8 cellular contexts compared by ENCODE assay signal in genomic region chr16:87324411-87325275, GRCh38. TPM values are rescaled to one million over a fixed set of nuclear protein-coding genes. Genes with fewer than 3 reads are reported as not detected.
DNase-seq lines count a peak whose midpoint lies in the region; ATAC-seq and TF ChIP-seq lines count a peak whose summit lies in the region.

No MANE protein-coding gene starts in this region.

- no peak overlapping the region for H3K4me2 ChIP-seq in OCI-LY3 (ENCODE audit: low read length)

- H3K27ac ChIP-seq in OCI-LY3 (ENCODE audit: low read length) (no peak overlapping the region), skeletal muscle tissue (ENCODE audit: low read depth, low read length) (no peak overlapping the region)

- H3K9ac ChIP-seq in OCI-LY3 (ENCODE audit: low read length), result no peak overlapping the region
- peak overlapping the region; percentile 1 to 62 (median 32) for H3K9ac ChIP-seq in skeletal muscle tissue (ENCODE audit: low read depth in 1 of 3, low read length in 3 of 3)

- H3K9me3 Mint-ChIP-seq in T-helper 2 cell treated with Interferon-gamma antibody and Interleukin-4, amounts not matched to agents 5 μg/mL and 100 μg/mL, for 36 hours, result no peaks in the 10 kb centered on the region
- H3K9me3 Mint-ChIP-seq in activated naive CD8-positive, alpha-beta T cell (ENCODE audit: low read depth), result no peaks in the 10 kb centered on the region

- H3K36me3 ChIP-seq in OCI-LY3 (replicated peaks; ENCODE audit: low read depth, low read length) (no peaks in the 10 kb centered on the region), skeletal muscle tissue (ENCODE audit: control insufficient read depth in 3 of 3, insufficient read depth in 3 of 3, low read length in 3 of 3) (peaks cover 18 to 25% (median 20%) of the 10 kb centered on the region in 3 donors)

- DNase-seq in T-helper 2 cell, result peak in 3 of 5 experiments; percentile 18 to 50 (median 24)
- no peak for DNase-seq in T-helper 2 cell treated with Interferon-gamma antibody and Interleukin-4, amounts not matched to agents 5 μg/mL and 100 μg/mL, for 36 hours (ENCODE audit: low spot score)
- no peak for DNase-seq in left ventricle myocardium superior
- DNase-seq in amniotic stem cell (lab: John Stamatoyannopoulos, UW), result no peak
- no peak for DNase-seq in DMS153 treated with DMSO at 0.1 percent for 48 hours (lab: John Stamatoyannopoulos, UW; ENCODE audit: unreplicated experiment)

- no peaks in the 10 kb centered on the region for H3K9me3 ChIP-seq in OCI-LY3 (ENCODE audit: insufficient read depth, low read length)
- no peaks in the 10 kb centered on the region for H3K9me3 ChIP-seq in skeletal muscle tissue (ENCODE audit: control insufficient read depth in 3 of 3, low read length in 3 of 3)

- H4K20me1 ChIP-seq in OCI-LY3 (ENCODE audit: insufficient read depth, low read length), result no peaks in the 10 kb centered on the region

- peak; percentile 84 for TF ChIP-seq CTCF in OCI-LY3 (IDR thresholded peaks at IDR 0.05; ENCODE audit: low read depth, low read length)

- H3K27me3 ChIP-seq in OCI-LY3 (ENCODE audit: low read depth, low read length) (no peaks in the 10 kb centered on the region), skeletal muscle tissue (ENCODE audit: control insufficient read depth in 3 of 3, insufficient read depth in 3 of 3, low read length in 3 of 3) (no peaks in the 10 kb centered on the region)

- no peak overlapping the region for H3K27ac Mint-ChIP-seq in T-helper 2 cell treated with Interferon-gamma antibody and Interleukin-4, amounts not matched to agents 5 μg/mL and 100 μg/mL, for 36 hours
- peak overlapping the region; percentile 28 for H3K27ac Mint-ChIP-seq in activated naive CD8-positive, alpha-beta T cell

- no peaks in the 10 kb centered on the region for H3K4me1 ChIP-seq in OCI-LY3 (ENCODE audit: low read length)
- peaks cover 29 to 56% (median 32%) of the 10 kb centered on the region in 3 donors for H3K4me1 ChIP-seq in skeletal muscle tissue (ENCODE audit: control insufficient read depth in 3 of 3, insufficient read depth in 3 of 3, low read length in 3 of 3)

- peak; percentile 63 for ATAC-seq in left ventricle myocardium superior

- peaks cover 5% of the 10 kb centered on the region for H3K4me1 Mint-ChIP-seq in T-helper 2 cell treated with Interferon-gamma antibody and Interleukin-4, amounts not matched to agents 5 μg/mL and 100 μg/mL, for 36 hours (ENCODE audit: low read depth)
- peaks cover 5% of the 10 kb centered on the region for H3K4me1 Mint-ChIP-seq in activated naive CD8-positive, alpha-beta T cell (ENCODE audit: low read depth)

- H3K4me3 ChIP-seq in OCI-LY3 (ENCODE audit: low read length), result no peak overlapping the region
- peak overlapping the region in 1 of 3 donors; percentile 13 for H3K4me3 ChIP-seq in skeletal muscle tissue (ENCODE audit: low read length in 3 of 3)

- H3K4me3 Mint-ChIP-seq in T-helper 2 cell treated with Interferon-gamma antibody and Interleukin-4, amounts not matched to agents 5 μg/mL and 100 μg/mL, for 36 hours, result no peak overlapping the region
- H3K4me3 Mint-ChIP-seq in activated naive CD8-positive, alpha-beta T cell, result no peak overlapping the region

- no peaks in the 10 kb centered on the region for H3K27me3 Mint-ChIP-seq in T-helper 2 cell treated with Interferon-gamma antibody and Interleukin-4, amounts not matched to agents 5 μg/mL and 100 μg/mL, for 36 hours (ENCODE audit: low read depth)
- no peaks in the 10 kb centered on the region for H3K27me3 Mint-ChIP-seq in activated naive CD8-positive, alpha-beta T cell

- H3K36me3 Mint-ChIP-seq in T-helper 2 cell treated with Interferon-gamma antibody and Interleukin-4, amounts not matched to agents 5 μg/mL and 100 μg/mL, for 36 hours (ENCODE audit: low read depth), result no peaks in the 10 kb centered on the region
- no peaks in the 10 kb centered on the region for H3K36me3 Mint-ChIP-seq in activated naive CD8-positive, alpha-beta T cell

- no peak overlapping the region for H2AFZ ChIP-seq in OCI-LY3 (ENCODE audit: low read depth, low read length)

- intact Hi-C loops in left ventricle myocardium superior (cut with micrococcal nuclease), result no loop called here

- no peaks in the 10 kb centered on the region for H3K79me2 ChIP-seq in OCI-LY3 (ENCODE audit: low read length)

RNA-seq across cellular contexts. Expression of gene C16orf95, which starts 7.5 kb away (rescaled TPM):
- total RNA-seq in left ventricle myocardium superior, result 2.6 TPM
- total RNA-seq in skeletal muscle tissue, result 2.6 TPM

RNA-seq across cellular contexts. Expression of gene FBXO31, which starts 58.9 kb away (rescaled TPM):
- total RNA-seq in left ventricle myocardium superior (71.7 TPM), skeletal muscle tissue (26.6 TPM)

Comparison
In these comparisons a context has a peak if more than half of its experiments do, and no peak if none do; other contexts are left out.
1. DNase-seq: peak in T-helper 2 cell (3 of 5); none in T-helper 2 cell treated with Interferon-gamma antibody and Interleukin-4, amounts not matched to agents 5 μg/mL and 100 μg/mL, for 36 hours (single experiment), left ventricle myocardium superior (single experiment), amniotic stem cell (single experiment) and DMS153 treated with DMSO at 0.1 percent for 48 hours (single experiment).